ENCODE assay signal across 1 cellular context in genomic region chr5:54379590-54379989, GRCh38.
TF ChIP-seq lines count a peak whose summit lies in the region.

No MANE protein-coding gene starts in this region.

TF ChIP-seq in GM12878, 131 proteins besides CTCF, POLR2A, EP300 and RAD21 (continued from another document):
- TF ChIP-seq USF1 (IDR thresholded peaks at IDR 0.05; ENCODE audit: borderline replicate concordance, extremely low read length, insufficient read depth, low read depth, low read length) (no peak), HSF1 (IDR thresholded peaks at IDR 0.05; ENCODE audit: low read depth, low read length) (no peak), MTA2 (IDR thresholded peaks at IDR 0.05; ENCODE audit: low read depth) (no peak)
